Comparison of ENCODE assay signal across 1 cellular context in the genomic region with DNA sequence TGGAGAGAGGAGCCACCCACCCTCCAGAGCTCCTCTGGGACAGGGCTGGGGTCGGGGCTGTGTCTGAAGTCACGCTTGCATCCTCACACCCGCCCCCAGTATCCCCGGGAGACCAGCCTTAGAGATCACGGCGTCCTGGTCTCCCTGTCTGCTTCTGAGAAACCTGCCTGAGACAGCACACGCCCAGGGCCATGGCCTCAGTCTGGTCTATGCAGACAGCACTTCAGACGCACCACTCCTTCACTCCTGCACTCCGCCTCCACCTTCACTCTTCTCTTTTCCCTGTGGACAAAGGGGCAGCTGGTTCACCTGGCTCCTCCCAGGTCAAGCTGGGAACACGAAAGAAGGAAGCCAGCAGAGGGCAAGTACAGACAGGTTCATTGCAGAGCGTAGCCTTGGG.
TF ChIP-seq lines count a peak whose summit lies in the region.

No MANE protein-coding gene starts in this region.

TF ChIP-seq in H1, 55 proteins besides CTCF, POLR2A, EP300 and RAD21 (continued from another document):
- no peak for TF ChIP-seq CEBPB (IDR thresholded peaks at IDR 0.05; ENCODE audit: low read depth, low read length)
- no peak for TF ChIP-seq GTF2F1 (IDR thresholded peaks at IDR 0.05; ENCODE audit: borderline replicate concordance, low read depth, low read length)
- no peak for TF ChIP-seq KDM5A (IDR thresholded peaks at IDR 0.05; ENCODE audit: low read length)
- TF ChIP-seq, protein P1, sequence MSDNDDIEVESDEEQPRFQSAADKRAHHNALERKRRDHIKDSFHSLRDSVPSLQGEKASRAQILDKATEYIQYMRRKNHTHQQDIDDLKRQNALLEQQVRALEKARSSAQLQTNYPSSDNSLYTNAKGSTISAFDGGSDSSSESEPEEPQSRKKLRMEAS (IDR thresholded peaks at IDR 0.05) = no peak
- TF ChIP-seq TEAD4 (IDR thresholded peaks at IDR 0.05; ENCODE audit: low read depth, low read length) = no peak
- no peak for TF ChIP-seq RNF2 (IDR thresholded peaks at IDR 0.05; ENCODE audit: borderline replicate concordance, low read depth, low read length, missing control alignments, poor library complexity, severe bottlenecking)
- no peak for TF ChIP-seq TAF1 (IDR thresholded peaks at IDR 0.05; ENCODE audit: low read depth, low read length)
- no peak for TF ChIP-seq SRF (IDR thresholded peaks at IDR 0.05; ENCODE audit: low read depth, low read length)
- no peak for TF ChIP-seq KDM1A (IDR thresholded peaks at IDR 0.05; ENCODE audit: borderline replicate concordance, low read length)
